In genomic region chrX:112841114-112841819, GRCh38 we compare ENCODE assay signal across 8 cellular contexts. TPM values are rescaled to one million over a fixed set of nuclear protein-coding genes. Genes with fewer than 3 reads are reported as not detected.
A peak's percentile ranks its signal among the peaks of the same experiment; 100 is the strongest.
DNase-seq lines count a peak whose midpoint lies in the region; ATAC-seq lines count a peak whose summit lies in the region.

No MANE protein-coding gene starts in this region.

- no peak overlapping the region for H2BK120ac ChIP-seq in mesendoderm (ENCODE audit: low read depth, low read length)

- H3K27ac Mint-ChIP-seq in effector memory CD8-positive, alpha-beta T cell = peak overlapping the region; percentile 79 to 91

- no peaks in the 10 kb centered on the region for H4K20me1 ChIP-seq in BLaER1

- H3K4me1 ChIP-seq in BLaER1 (peaks cover 25% of the 10 kb centered on the region; the same call in 1 of the 2 replicates), mesendoderm (ENCODE audit: control insufficient read depth, low read depth, low read length) (no peaks in the 10 kb centered on the region)

- no peak overlapping the region for H3K18ac ChIP-seq in mesendoderm (ENCODE audit: low read length)

- peaks cover 12% of the 10 kb centered on the region; the same call in 1 of the 2 replicates for H3K9me3 ChIP-seq in BLaER1

- H3K36me3 Mint-ChIP-seq in effector memory CD8-positive, alpha-beta T cell (ENCODE audit: insufficient read depth) = peaks cover 5% of the 10 kb centered on the region

- no peak overlapping the region for H2AK5ac ChIP-seq in mesendoderm (ENCODE audit: low read length)

- H3K9ac ChIP-seq in BLaER1 (peak overlapping the region; percentile 78; the same call in 1 of the 2 replicates), mesendoderm (ENCODE audit: low read length) (peak overlapping the region; percentile 59)

- no peak overlapping the region for H3K4ac ChIP-seq in mesendoderm (ENCODE audit: low read depth, low read length)

- peak overlapping the region; percentile 57 for H3K4me2 ChIP-seq in BLaER1
- H3K4me2 ChIP-seq in mesendoderm (ENCODE audit: low read length) = peak overlapping the region; percentile 46

- no peaks in the 10 kb centered on the region for H3K27me3 Mint-ChIP-seq in effector memory CD8-positive, alpha-beta T cell

- H3K4me3 ChIP-seq in BLaER1 = peak overlapping the region; percentile 74
- H3K4me3 ChIP-seq in mesendoderm (ENCODE audit: low read length) = peak overlapping the region; percentile 54

- no peak overlapping the region for H4K8ac ChIP-seq in mesendoderm (ENCODE audit: low read depth, low read length)

- H3K27me3 ChIP-seq in BLaER1 = peaks cover 78% of the 10 kb centered on the region
- peaks cover 4% of the 10 kb centered on the region for H3K27me3 ChIP-seq in mesendoderm (ENCODE audit: insufficient read depth, low read length, poor library complexity)

- DNase-seq in NCI-H69 (lab: John Stamatoyannopoulos, UW) (peak; percentile 92), mesendoderm (peak; percentile 87)
- peak; percentile 83 for DNase-seq in activated CD8-positive, alpha-beta memory T cell treated with anti-CD3 and anti-CD28 coated beads for 24 hours
- peak; percentile 59 to 66 (median 65) for DNase-seq in effector memory CD8-positive, alpha-beta T cell
- peak; percentile 53 for DNase-seq in stimulated activated CD8-positive, alpha-beta memory T cell treated with anti-CD3 and anti-CD28 coated beads, Interleukin-12 subunit alpha, Interleukin-12 subunit beta, amount 100 ng/mL, for 4 hours (ENCODE audit: low read depth)

- no peak overlapping the region for H4K5ac ChIP-seq in mesendoderm (ENCODE audit: low read length)

- no peaks in the 10 kb centered on the region for H3K79me1 ChIP-seq in mesendoderm (ENCODE audit: low read length)

- H2BK15ac ChIP-seq in mesendoderm (replicated peaks; ENCODE audit: low read depth) = no peak overlapping the region

- H3K56ac ChIP-seq in mesendoderm (ENCODE audit: low read length) = peak overlapping the region; percentile 79

- no peak overlapping the region for H3K23ac ChIP-seq in mesendoderm (ENCODE audit: low read length)

- peaks cover 6 to 10% of the 10 kb centered on the region in 2 donors for H3K4me1 Mint-ChIP-seq in effector memory CD8-positive, alpha-beta T cell (ENCODE audit: low read depth in 2 of 2)

- ATAC-seq in GM19395 (IDR thresholded peaks at IDR 0.05; ENCODE audit: unreplicated experiment) (peak; percentile 96), HG03521 (IDR thresholded peaks at IDR 0.05; ENCODE audit: unreplicated experiment) (peak; percentile 97)
- peak; percentile 87 for ATAC-seq in effector memory CD8-positive, alpha-beta T cell (replicated peaks)

- H3K4me3 Mint-ChIP-seq in effector memory CD8-positive, alpha-beta T cell = peak overlapping the region; percentile 89 to 94

- H2BK5ac ChIP-seq in mesendoderm (ENCODE audit: low read length) = no peak overlapping the region

- no peaks in the 10 kb centered on the region for H3K9me3 Mint-ChIP-seq in effector memory CD8-positive, alpha-beta T cell

- WGBS in mesendoderm (ENCODE audit: extremely low coverage, insufficient coverage, low lambda C conversion rate) = no CpG with 5 or more reads among the region's 46 CpGs

- no peaks in the 10 kb centered on the region for H3K79me2 ChIP-seq in mesendoderm (ENCODE audit: control insufficient read depth, insufficient read depth, low read length)

- H3K36me3 ChIP-seq in BLaER1 = no peaks in the 10 kb centered on the region
- no peaks in the 10 kb centered on the region for H3K36me3 ChIP-seq in mesendoderm (ENCODE audit: control insufficient read depth, insufficient read depth, low read length)

- H3K27ac ChIP-seq in BLaER1 (peak overlapping the region; percentile 33; the same call in 1 of the 2 replicates), mesendoderm (ENCODE audit: low read depth, low read length) (no peak overlapping the region)

RNA-seq across cellular contexts. Expression of gene AMOT, which starts 0.6 kb away (rescaled TPM):
- 0.86 TPM for polyA plus RNA-seq in mesendoderm (2013, experiment 1 of 2)
- 0.90 TPM for polyA plus RNA-seq in mesendoderm (2013, experiment 2 of 2)
